In genomic region chr3:128874481-128875180, GRCh38 we compare ENCODE assay signal across 11 cellular contexts.
"Had no signal": no experiment of that assay in that cellular context is flagged by ENCODE, and none has a peak within 500 bp of the region (broad histone marks: within the 10 kb centered on the region; RNA-seq: fewer than 3 reads in every experiment).

No MANE protein-coding gene starts in this region.

- H3K36me3 Mint-ChIP-seq: activated CD4-positive, alpha-beta memory T cell treated with anti-CD3 and anti-CD28 coated beads for 36 hours; neural progenitor cell had no signal

- H3K27ac Mint-ChIP-seq: activated CD4-positive, alpha-beta memory T cell treated with anti-CD3 and anti-CD28 coated beads for 36 hours; activated naive CD8-positive, alpha-beta T cell treated with anti-CD3 and anti-CD28 coated beads, Interleukin-2, amount 50 U/mL, for 24 hours; activated T-helper 2 cell treated with anti-CD3 and anti-CD28 coated beads, Interferon-gamma antibody, Interleukin-2, Interleukin-4, amounts not matched to agents 10 μg/mL and 5 μg/mL and 100 μg/mL, durations not matched to agents 14 hours and 24 hours and 36 hours had no signal

- H3K4me3 ChIP-seq: coronary artery, neural progenitor cell, ovary, sigmoid colon had no signal

- DNase-seq: foreskin keratinocyte, midbrain, ovary, sigmoid colon had no signal

- H3K4me1 ChIP-seq: foreskin keratinocyte had no signal

- H3K4me3 Mint-ChIP-seq: activated CD4-positive, alpha-beta memory T cell treated with anti-CD3 and anti-CD28 coated beads for 36 hours; activated naive CD8-positive, alpha-beta T cell treated with anti-CD3 and anti-CD28 coated beads, Interleukin-2, amount 50 U/mL, for 24 hours; neural progenitor cell had no signal

- H3K9me3 Mint-ChIP-seq: activated CD4-positive, alpha-beta memory T cell treated with anti-CD3 and anti-CD28 coated beads for 36 hours; activated naive CD8-positive, alpha-beta T cell treated with anti-CD3 and anti-CD28 coated beads, Interleukin-2, amount 50 U/mL, for 24 hours; activated T-helper 2 cell treated with anti-CD3 and anti-CD28 coated beads, Interferon-gamma antibody, Interleukin-2, Interleukin-4, amounts not matched to agents 10 μg/mL and 5 μg/mL and 100 μg/mL, durations not matched to agents 14 hours and 24 hours and 36 hours; neural progenitor cell had no signal

- H3K9ac ChIP-seq: neural progenitor cell had no signal

- H3K36me3 ChIP-seq: brain microvascular endothelial cell, neural progenitor cell, ovary, sigmoid colon had no signal

- H3K9me3 ChIP-seq: ovary, sigmoid colon had no signal

- ATAC-seq: foreskin keratinocyte had no signal

- H3K27ac ChIP-seq: brain microvascular endothelial cell, coronary artery, foreskin keratinocyte, neural progenitor cell, ovary, sigmoid colon, VCaP had no signal

- H3K27me3 Mint-ChIP-seq: activated CD4-positive, alpha-beta memory T cell treated with anti-CD3 and anti-CD28 coated beads for 36 hours had no signal

- H3K27me3 ChIP-seq: brain microvascular endothelial cell, foreskin keratinocyte, ovary, sigmoid colon had no signal
